Comparison of ENCODE assay signal across 7 cellular contexts in genomic region chr3:70982700-70983140, GRCh38.
A peak's percentile ranks its signal among the peaks of the same experiment; 100 is the strongest.
DNase-seq lines count a peak whose midpoint lies in the region; ATAC-seq lines count a peak whose summit lies in the region.

No MANE protein-coding gene starts in this region.

- peak; percentile 82 for ATAC-seq in GM18867 (IDR thresholded peaks at IDR 0.05; ENCODE audit: unreplicated experiment)
- peak; percentile 57 for ATAC-seq in HG03066 (IDR thresholded peaks at IDR 0.05; ENCODE audit: low read depth, unreplicated experiment)
- ATAC-seq in naive B cell (ENCODE audit: low read depth in 2 of 2) = no peak
- ATAC-seq in HG03159 (IDR thresholded peaks at IDR 0.05; ENCODE audit: unreplicated experiment) = no peak

- H3K27ac Mint-ChIP-seq in activated CD4-positive, alpha-beta memory T cell treated with anti-CD3 and anti-CD28 coated beads for 36 hours = peak overlapping the region; percentile 99
- H3K27ac Mint-ChIP-seq in naive B cell = peak overlapping the region; percentile 11 to 75 (median 57)

- DNase-seq in activated CD4-positive, alpha-beta memory T cell treated with anti-CD3 and anti-CD28 coated beads for 36 hours = peak; percentile 70
- DNase-seq in fibroblast of gingiva (ENCODE audit: low read depth) = peak; percentile 81
- no peak for DNase-seq in naive B cell
- no peak for DNase-seq in putamen (ENCODE audit: low spot score)

- peaks cover 64% of the 10 kb centered on the region for H3K4me1 Mint-ChIP-seq in activated CD4-positive, alpha-beta memory T cell treated with anti-CD3 and anti-CD28 coated beads for 36 hours (ENCODE audit: low read depth)
- peaks cover 4 to 8% (median 5%) of the 10 kb centered on the region in 3 donors for H3K4me1 Mint-ChIP-seq in naive B cell

- POLR2A ChIA-PET in activated CD4-positive, alpha-beta memory T cell treated with anti-CD3 and anti-CD28 coated beads for 36 hours (lab: Charles Lee) = interaction anchor here (2.2 kb wide), 1 partner anchor 80 kb away, joined by 6 read pairs; no protein-coding TSS in a partner anchor

- no peaks in the 10 kb centered on the region for H3K9me3 Mint-ChIP-seq in activated CD4-positive, alpha-beta memory T cell treated with anti-CD3 and anti-CD28 coated beads for 36 hours
- no peaks in the 10 kb centered on the region for H3K9me3 Mint-ChIP-seq in naive B cell

- H3K36me3 Mint-ChIP-seq in activated CD4-positive, alpha-beta memory T cell treated with anti-CD3 and anti-CD28 coated beads for 36 hours = peaks cover 78% of the 10 kb centered on the region
- H3K36me3 Mint-ChIP-seq in naive B cell = peaks cover 18 to 32% of the 10 kb centered on the region in 2 donors

- H3K4me3 Mint-ChIP-seq in activated CD4-positive, alpha-beta memory T cell treated with anti-CD3 and anti-CD28 coated beads for 36 hours = peak overlapping the region; percentile 57
- no peak overlapping the region for H3K4me3 Mint-ChIP-seq in naive B cell

- intact Hi-C loops in activated CD4-positive, alpha-beta memory T cell treated with anti-CD3 and anti-CD28 coated beads for 36 hours (cut with micrococcal nuclease) = loop anchor here (1.0 to 5.0 kb wide), 4 partner anchors 9 to 375 kb away; no protein-coding TSS in a partner anchor

- H3K27me3 Mint-ChIP-seq in activated CD4-positive, alpha-beta memory T cell treated with anti-CD3 and anti-CD28 coated beads for 36 hours = no peaks in the 10 kb centered on the region
- H3K27me3 Mint-ChIP-seq in naive B cell = no peaks in the 10 kb centered on the region

- CTCF ChIA-PET in activated CD4-positive, alpha-beta memory T cell treated with anti-CD3 and anti-CD28 coated beads for 36 hours (lab: Charles Lee) = interaction anchor here (1.0 kb wide), 1 partner anchor 318 kb away, joined by 3 read pairs; no protein-coding TSS in a partner anchor

Comparison
In these comparisons a context has a peak if more than half of its experiments do, and no peak if none do; other contexts are left out.
1. ATAC-seq: peak in GM18867 (single experiment) and HG03066 (single experiment); none in naive B cell (0 of 2) and HG03159 (single experiment).
2. DNase-seq: peak in activated CD4-positive, alpha-beta memory T cell treated with anti-CD3 and anti-CD28 coated beads for 36 hours (single experiment) and fibroblast of gingiva (single experiment); none in naive B cell (single experiment) and putamen (single experiment).